ENCODE assay signal across 1 cellular context in the genomic region with DNA sequence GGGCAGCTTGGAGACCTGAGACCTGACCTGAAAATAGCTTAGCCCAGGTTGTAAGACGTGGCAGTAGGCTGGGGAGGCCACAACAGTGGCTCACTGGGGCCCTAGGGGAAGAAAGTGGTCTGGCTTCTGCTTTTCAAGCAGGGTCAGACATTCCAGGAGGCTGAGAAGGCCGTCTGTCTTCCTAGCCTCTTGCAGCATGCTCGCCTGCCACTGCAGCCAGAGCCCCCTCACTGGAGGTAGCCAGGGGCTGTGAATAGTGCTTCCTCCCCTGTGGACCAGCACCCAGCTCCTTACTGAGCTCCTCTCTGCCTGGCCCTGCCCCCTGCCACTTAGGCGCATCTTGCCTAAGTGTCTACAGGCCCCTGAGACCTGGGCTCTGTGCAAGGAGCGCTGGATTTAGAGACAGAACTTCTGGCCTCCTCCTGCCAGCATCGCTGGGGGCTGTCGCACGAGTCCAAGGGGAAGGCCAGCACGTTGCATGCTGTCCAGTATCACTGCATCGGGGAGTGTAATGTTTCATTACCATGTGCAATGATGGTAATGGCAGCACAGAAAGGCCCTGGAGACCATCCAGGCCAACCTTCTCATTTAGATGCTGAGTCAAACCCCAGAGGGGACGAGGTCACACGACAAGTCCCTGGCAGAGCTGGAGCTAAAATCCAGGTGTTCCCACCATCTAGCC.
TF ChIP-seq lines count a peak whose summit lies in the region.

No MANE protein-coding gene starts in this region.

TF ChIP-seq in HCT116, 20 proteins besides CTCF, POLR2A, EP300 and RAD21:
- TF ChIP-seq ZBTB33 (IDR thresholded peaks at IDR 0.05; ENCODE audit: extremely low read depth, insufficient replicate concordance, low read length) (no peak), JUND (IDR thresholded peaks at IDR 0.05) (no peak), FOSL1 (IDR thresholded peaks at IDR 0.05; ENCODE audit: low read depth) (no peak), SRF (IDR thresholded peaks at IDR 0.05; ENCODE audit: low read depth) (no peak), ZFX (IDR thresholded peaks at IDR 0.05) (no peak), YY1 (IDR thresholded peaks at IDR 0.05; ENCODE audit: extremely low read depth, insufficient replicate concordance, low read depth, low read length) (no peak), EGR1 (IDR thresholded peaks at IDR 0.05; ENCODE audit: low read depth) (no peak), SIN3A (IDR thresholded peaks at IDR 0.05; ENCODE audit: low read depth) (no peak), EZH2phosphoT487 (IDR thresholded peaks at IDR 0.05; ENCODE audit: borderline replicate concordance) (no peak), ZNF274 (IDR thresholded peaks at IDR 0.05; ENCODE audit: low read depth, low read length) (no peak), POLR2AphosphoS5 (IDR thresholded peaks at IDR 0.05; ENCODE audit: low read depth, low read length) (no peak), ELF1 (IDR thresholded peaks at IDR 0.05; ENCODE audit: borderline replicate concordance, low read depth) (no peak), CEBPB (IDR thresholded peaks at IDR 0.05; ENCODE audit: low read depth) (no peak), SP1 (IDR thresholded peaks at IDR 0.05; ENCODE audit: low read depth) (no peak), TCF7L2 (IDR thresholded peaks at IDR 0.05; ENCODE audit: borderline replicate concordance, extremely low read depth, insufficient read depth, insufficient read length) (no peak), CBX3 (IDR thresholded peaks at IDR 0.05; ENCODE audit: low read depth) (no peak), EZH2 (IDR thresholded peaks at IDR 0.05) (no peak)
- TF ChIP-seq, protein P1, sequence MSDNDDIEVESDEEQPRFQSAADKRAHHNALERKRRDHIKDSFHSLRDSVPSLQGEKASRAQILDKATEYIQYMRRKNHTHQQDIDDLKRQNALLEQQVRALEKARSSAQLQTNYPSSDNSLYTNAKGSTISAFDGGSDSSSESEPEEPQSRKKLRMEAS (IDR thresholded peaks at IDR 0.05) = no peak
- TF ChIP-seq, protein P2, sequence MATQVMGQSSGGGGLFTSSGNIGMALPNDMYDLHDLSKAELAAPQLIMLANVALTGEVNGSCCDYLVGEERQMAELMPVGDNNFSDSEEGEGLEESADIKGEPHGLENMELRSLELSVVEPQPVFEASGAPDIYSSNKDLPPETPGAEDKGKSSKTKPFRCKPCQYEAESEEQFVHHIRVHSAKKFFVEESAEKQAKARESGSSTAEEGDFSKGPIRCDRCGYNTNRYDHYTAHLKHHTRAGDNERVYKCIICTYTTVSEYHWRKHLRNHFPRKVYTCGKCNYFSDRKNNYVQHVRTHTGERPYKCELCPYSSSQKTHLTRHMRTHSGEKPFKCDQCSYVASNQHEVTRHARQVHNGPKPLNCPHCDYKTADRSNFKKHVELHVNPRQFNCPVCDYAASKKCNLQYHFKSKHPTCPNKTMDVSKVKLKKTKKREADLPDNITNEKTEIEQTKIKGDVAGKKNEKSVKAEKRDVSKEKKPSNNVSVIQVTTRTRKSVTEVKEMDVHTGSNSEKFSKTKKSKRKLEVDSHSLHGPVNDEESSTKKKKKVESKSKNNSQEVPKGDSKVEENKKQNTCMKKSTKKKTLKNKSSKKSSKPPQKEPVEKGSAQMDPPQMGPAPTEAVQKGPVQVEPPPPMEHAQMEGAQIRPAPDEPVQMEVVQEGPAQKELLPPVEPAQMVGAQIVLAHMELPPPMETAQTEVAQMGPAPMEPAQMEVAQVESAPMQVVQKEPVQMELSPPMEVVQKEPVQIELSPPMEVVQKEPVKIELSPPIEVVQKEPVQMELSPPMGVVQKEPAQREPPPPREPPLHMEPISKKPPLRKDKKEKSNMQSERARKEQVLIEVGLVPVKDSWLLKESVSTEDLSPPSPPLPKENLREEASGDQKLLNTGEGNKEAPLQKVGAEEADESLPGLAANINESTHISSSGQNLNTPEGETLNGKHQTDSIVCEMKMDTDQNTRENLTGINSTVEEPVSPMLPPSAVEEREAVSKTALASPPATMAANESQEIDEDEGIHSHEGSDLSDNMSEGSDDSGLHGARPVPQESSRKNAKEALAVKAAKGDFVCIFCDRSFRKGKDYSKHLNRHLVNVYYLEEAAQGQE (IDR thresholded peaks at IDR 0.05; ENCODE audit: low read depth) = no peak
- TF ChIP-seq, protein P3, sequence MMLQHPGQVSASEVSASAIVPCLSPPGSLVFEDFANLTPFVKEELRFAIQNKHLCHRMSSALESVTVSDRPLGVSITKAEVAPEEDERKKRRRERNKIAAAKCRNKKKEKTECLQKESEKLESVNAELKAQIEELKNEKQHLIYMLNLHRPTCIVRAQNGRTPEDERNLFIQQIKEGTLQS (IDR thresholded peaks at IDR 0.05) = no peak
